15 cellular contexts compared by ENCODE assay signal in the genomic region with DNA sequence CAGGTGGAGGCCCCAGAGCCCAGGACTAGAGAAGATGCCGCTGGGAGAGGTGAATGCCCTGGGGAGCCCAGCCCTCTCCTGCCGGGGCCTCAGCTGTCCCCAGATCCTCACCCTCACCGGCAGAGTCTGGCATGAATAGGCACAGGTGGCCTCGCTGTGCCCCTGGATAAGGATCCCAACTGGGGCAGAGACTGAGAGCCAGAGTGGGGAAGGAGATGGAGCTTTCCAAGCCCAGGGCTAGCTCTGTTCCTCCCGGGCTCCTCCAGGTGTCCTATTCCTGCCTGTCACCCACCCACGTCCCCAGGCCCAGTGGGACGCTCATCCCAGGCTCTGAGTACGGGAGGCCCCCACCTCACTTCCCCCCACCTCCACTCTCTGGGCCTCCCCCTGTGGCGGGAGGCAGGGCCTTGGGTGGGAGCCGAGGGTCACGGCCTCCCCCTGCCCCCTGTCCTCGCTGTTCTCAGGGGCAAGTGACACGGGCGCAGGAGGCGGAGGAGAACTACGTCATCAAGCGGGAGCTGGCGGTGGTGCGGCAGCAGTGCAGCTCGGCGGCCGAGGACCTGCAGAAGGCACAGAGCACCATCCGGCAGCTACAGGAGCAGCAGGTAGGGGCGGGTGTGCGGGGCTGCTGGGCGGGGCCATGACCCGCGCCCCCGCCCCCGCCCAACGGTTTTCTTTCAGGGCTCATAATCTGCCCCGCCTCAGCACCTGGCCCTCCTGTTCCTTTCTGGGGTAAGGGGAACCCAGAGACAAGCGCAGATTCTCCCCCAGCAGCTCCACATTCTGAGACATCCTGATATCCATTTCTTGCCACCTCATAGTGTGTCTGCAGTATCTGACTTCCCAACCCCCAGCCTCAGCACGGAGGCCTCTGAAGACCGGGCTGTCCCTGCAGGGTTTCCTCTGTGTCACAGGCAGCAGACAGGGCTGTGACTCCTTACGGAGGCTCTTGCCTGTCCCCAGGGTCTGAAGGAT. TPM values are rescaled to one million over a fixed set of nuclear protein-coding genes. Genes with fewer than 3 reads are reported as not detected.
DNase-seq lines count a peak whose midpoint lies in the region; ATAC-seq, FAIRE-seq and TF ChIP-seq lines count a peak whose summit lies in the region.
"Had no signal": no experiment of that assay in that cellular context is flagged by ENCODE, and none has a peak within 500 bp of the region (broad histone marks: within the 10 kb centered on the region; RNA-seq: fewer than 3 reads in every experiment).

No MANE protein-coding gene starts in this region.

- H3K79me2 ChIP-seq in DOHH2 (ENCODE audit: control insufficient read depth, low read length) (no peaks in the 10 kb centered on the region), SK-N-SH (ENCODE audit: insufficient read depth) (no peaks in the 10 kb centered on the region)

- TF ChIP-seq RAD21 in SK-N-SH (IDR thresholded peaks at IDR 0.05; ENCODE audit: low read length), result no peak

- H2AK5ac ChIP-seq in mesenchymal stem cell (ENCODE audit: low read length, severe bottlenecking), result no peak overlapping the region

- no peak overlapping the region for H4K91ac ChIP-seq in mesenchymal stem cell (ENCODE audit: low read length)

- POLR2A ChIA-PET in SK-N-SH (lab: Yijun Ruan, JAX), result interaction anchor here (1.0 kb wide), 1 partner anchor 85 kb away, joined by 3 read pairs; a partner anchor contains a TSS

- no peak overlapping the region for H3K23ac ChIP-seq in mesenchymal stem cell (ENCODE audit: low read length in 2 of 2)

- H3K4me2 ChIP-seq in DOHH2 (ENCODE audit: low read length), result peak overlapping the region; percentile 48
- no peak overlapping the region for H3K4me2 ChIP-seq in mesenchymal stem cell (ENCODE audit: low read length, poor library complexity, severe bottlenecking)
- H3K4me2 ChIP-seq in SK-N-SH, result no peak overlapping the region

- H3K36me3 ChIP-seq in DOHH2 (ENCODE audit: control insufficient read depth, low read length) (no peaks in the 10 kb centered on the region), mesenchymal stem cell (ENCODE audit: control insufficient read depth in 1 of 2, insufficient read depth in 2 of 2, low read depth in 1 of 2, low read length in 2 of 2) (peaks cover 0 to 28% of the 10 kb centered on the region in 2 experiments), SK-N-SH (replicated peaks in 1 of 2; ENCODE audit: control insufficient read depth in 1 of 2, insufficient read depth in 2 of 2, low read length in 1 of 2) (no peaks in the 10 kb centered on the region), body of pancreas (replicated peaks in 1 of 2; ENCODE audit: insufficient read depth in 1 of 2, low read depth in 2 of 2) (no peaks in the 10 kb centered on the region)

- peaks cover 18% of the 10 kb centered on the region for H3K27me3 ChIP-seq in DOHH2 (ENCODE audit: control insufficient read depth, low read length)
- peaks cover 0 to 6% of the 10 kb centered on the region in 2 experiments for H3K27me3 ChIP-seq in mesenchymal stem cell (ENCODE audit: control insufficient read depth in 1 of 2, insufficient read depth in 1 of 2, low read length in 2 of 2)
- H3K27me3 ChIP-seq in SK-N-SH (ENCODE audit: insufficient read depth), result no peaks in the 10 kb centered on the region
- H3K27me3 ChIP-seq in body of pancreas, result no peaks in the 10 kb centered on the region

- 25% methylated on average over 36 of the region's 36 CpGs for WGBS in mesenchymal stem cell
- WGBS in SK-N-SH (ENCODE audit: low lambda C conversion rate), result 91% methylated on average over 18 of the region's 36 CpGs
- WGBS in body of pancreas, 2 donors, result 81 to 86% methylated on average over 7 to 31 of the region's 36 CpGs

- no peak overlapping the region for H3K27ac ChIP-seq in DOHH2 (ENCODE audit: low read depth, low read length)
- H3K27ac ChIP-seq in angular gyrus (ENCODE audit: low read depth, low read length), result peak overlapping the region; percentile 29
- H3K27ac ChIP-seq in mesenchymal stem cell (ENCODE audit: low read length, poor library complexity, severe bottlenecking), result no peak overlapping the region
- no peak overlapping the region for H3K27ac ChIP-seq in SK-N-SH (ENCODE audit: low read depth in 2 of 2, low read length in 1 of 2)
- H3K27ac ChIP-seq in body of pancreas, result no peak overlapping the region

- H2AFZ ChIP-seq in mesenchymal stem cell (ENCODE audit: low read depth, low read length) (no peak overlapping the region), SK-N-SH (ENCODE audit: low read depth) (no peak overlapping the region)

- no peak for TF ChIP-seq EP300 in SK-N-SH (IDR thresholded peaks at IDR 0.05; ENCODE audit: borderline replicate concordance in 1 of 2, low read depth in 1 of 2, low read length in 1 of 2)

- TF ChIP-seq POLR2A in GM12892 (IDR thresholded peaks at IDR 0.05; ENCODE audit: low read depth, low read length) (no peak), body of pancreas (IDR thresholded peaks at IDR 0.05) (no peak)

- no peaks in the 10 kb centered on the region for H3K79me1 ChIP-seq in mesenchymal stem cell (replicated peaks; ENCODE audit: low read length, poor library complexity, severe bottlenecking)

- H3K9ac ChIP-seq in mesenchymal stem cell (ENCODE audit: low read length) (no peak overlapping the region), SK-N-SH (no peak overlapping the region)

- peaks cover 18% of the 10 kb centered on the region for H3K4me1 ChIP-seq in DOHH2 (ENCODE audit: control insufficient read depth, low read length)
- peaks cover 17% of the 10 kb centered on the region for H3K4me1 ChIP-seq in mesenchymal stem cell (ENCODE audit: control insufficient read depth, insufficient read depth, low read depth, low read length)
- peaks cover 0 to 16% of the 10 kb centered on the region in 2 experiments; a peak in 1 of 4 replicates for H3K4me1 ChIP-seq in SK-N-SH (ENCODE audit: control insufficient read depth in 1 of 2, insufficient read depth in 2 of 2, low read depth in 1 of 2, low read length in 1 of 2)
- H3K4me1 ChIP-seq in body of pancreas, result peaks cover 21% of the 10 kb centered on the region

- H2BK5ac ChIP-seq in mesenchymal stem cell (ENCODE audit: low read depth, low read length, poor library complexity, severe bottlenecking), result no peak overlapping the region

- no peak overlapping the region for H2BK15ac ChIP-seq in mesenchymal stem cell (ENCODE audit: low read depth, poor library complexity, severe bottlenecking)

- DNase-seq in NCI-H1417 treated with DMSO at 0.1 percent for 48 hours (lab: John Stamatoyannopoulos, UW) (peak; percentile 49), mesenchymal stem cell (peak; percentile 22), GM12892 (ENCODE audit: insufficient read length) (no peak), SK-N-SH (no peak), body of pancreas (no peak), anterior cingulate cortex (lab: John Stamatoyannopoulos, UW) (no peak)
- DNase-seq: activated CD4-positive, alpha-beta T cell treated with anti-CD3 and anti-CD28 coated beads for 4 hours; activated naive CD4-positive, alpha-beta T cell treated with anti-CD3 and anti-CD28 coated beads, Interleukin-2, amount 50 U/mL, for 16 hours; CD4-positive, alpha-beta memory T cell; HCEC 1CT; KBM-7; occipital lobe had no signal

- no peak overlapping the region for H3K4ac ChIP-seq in mesenchymal stem cell (ENCODE audit: low read depth in 1 of 2, low read length in 2 of 2)

- H3K9me3 ChIP-seq in DOHH2 (ENCODE audit: control insufficient read depth, insufficient read depth, low read length) (no peaks in the 10 kb centered on the region), mesenchymal stem cell (ENCODE audit: control insufficient read depth, low read length) (no peaks in the 10 kb centered on the region), SK-N-SH (no peaks in the 10 kb centered on the region), body of pancreas (no peaks in the 10 kb centered on the region)

- no peak overlapping the region for H2BK120ac ChIP-seq in mesenchymal stem cell (ENCODE audit: low read depth, low read length)

- no peaks in the 10 kb centered on the region for H4K20me1 ChIP-seq in DOHH2 (ENCODE audit: control insufficient read depth, insufficient read depth, low read depth, low read length)
- H4K20me1 ChIP-seq in SK-N-SH (ENCODE audit: insufficient read depth), result no peaks in the 10 kb centered on the region

- H3K18ac ChIP-seq in mesenchymal stem cell (ENCODE audit: low read depth in 1 of 2, low read length in 2 of 2), result no peak overlapping the region

- H3K9me2 ChIP-seq in DOHH2 (replicated peaks; ENCODE audit: control insufficient read depth, low read length), result no peaks in the 10 kb centered on the region
- no peaks in the 10 kb centered on the region for H3K9me2 ChIP-seq in SK-N-SH

- no peaks in the 10 kb centered on the region for H3F3A ChIP-seq in DOHH2 (ENCODE audit: control insufficient read depth, insufficient read depth)
- no peaks in the 10 kb centered on the region for H3F3A ChIP-seq in SK-N-SH (replicated peaks; ENCODE audit: insufficient read depth)

- H3K14ac ChIP-seq in mesenchymal stem cell (ENCODE audit: low read length in 2 of 2), result no peak overlapping the region

- no peak overlapping the region for H4K8ac ChIP-seq in mesenchymal stem cell (ENCODE audit: low read length)

- FAIRE-seq in GM12892 (lab: Jason Lieb, UNC), result no peak

- H3K4me3 ChIP-seq in DOHH2 (ENCODE audit: low read length), result peak overlapping the region; percentile 27; the same call in 1 of the 2 replicates
- no peak overlapping the region for H3K4me3 ChIP-seq in mesenchymal stem cell (ENCODE audit: insufficient read depth in 1 of 2, low read depth in 1 of 2, low read length in 2 of 2)
- H3K4me3 ChIP-seq in SK-N-SH (ENCODE audit: low read depth in 2 of 2, low read length in 1 of 2), result no peak overlapping the region
- H3K4me3 ChIP-seq in body of pancreas, result no peak overlapping the region

- CTCF ChIA-PET in SK-N-SH (lab: Yijun Ruan, JAX), result interaction anchor here (0.7 to 1.8 kb wide), 4 partner anchors 9 to 86 kb away, joined by 3 to 5 read pairs (median 4); a partner anchor contains a TSS

- no peak for ATAC-seq in body of pancreas
- ATAC-seq: left lobe of liver had no signal

- no peak overlapping the region for H2BK12ac ChIP-seq in mesenchymal stem cell (ENCODE audit: low read length in 2 of 2)

- intact Hi-C loops in body of pancreas (cut with DNase I), result loop anchor here (10.0 kb wide), 1 partner anchor 47 kb away; a partner anchor contains a TSS

- TF ChIP-seq CTCF in DOHH2 (IDR thresholded peaks at IDR 0.05; ENCODE audit: low read depth, low read length, poor library complexity, severe bottlenecking) (no peak), SK-N-SH (IDR thresholded peaks at IDR 0.05) (no peak), body of pancreas (IDR thresholded peaks at IDR 0.05) (no peak)

RNA-seq across cellular contexts. Expression of a gene that starts 16.2 kb away (rescaled TPM):
- polyA plus RNA-seq in mesenchymal stem cell (2013, experiment 1 of 2), result 0.32 TPM
- polyA plus RNA-seq in mesenchymal stem cell (2013, experiment 2 of 2), result 0.25 TPM
- polyA plus RNA-seq in GM12892 (2012; ENCODE audit: missing spikeins), result not detected
- 0.10 and 0.18 TPM in 2 replicates for polyA plus RNA-seq in SK-N-SH (2012; rRNA removed)
- polyA plus RNA-seq in SK-N-SH (2012; cell fraction: cytosol; rRNA removed), result 0.23 and 0.29 TPM in 2 replicates
- 1.1 and 1.5 TPM in 2 replicates for polyA plus RNA-seq in SK-N-SH (2012; cell fraction: nucleus; rRNA removed)
- total RNA-seq in body of pancreas, result 10 to 100 TPM in 1 of 2 donors, 1 to 10 TPM in 1; 1.0 to 12.9 TPM

RNA-seq across cellular contexts. Expression of a gene that starts 28.0 kb away (rescaled TPM):
- polyA plus RNA-seq in mesenchymal stem cell (2013, experiment 1 of 2), result 13.3 TPM
- polyA plus RNA-seq in mesenchymal stem cell (2013, experiment 2 of 2), result 13.1 TPM
- polyA plus RNA-seq in GM12892 (2012; ENCODE audit: missing spikeins), result 7.0 TPM
- 8.5 and 9.7 TPM in 2 replicates for polyA plus RNA-seq in SK-N-SH (2012; rRNA removed)
- 4.9 and 8.5 TPM in 2 replicates for polyA plus RNA-seq in SK-N-SH (2012; cell fraction: cytosol; rRNA removed)
- 16.4 and 17.9 TPM in 2 replicates for polyA plus RNA-seq in SK-N-SH (2012; cell fraction: nucleus; rRNA removed)
- 10 to 100 TPM in 1 of 2 donors, 1 to 10 TPM in 1; 6.0 to 12.9 TPM for total RNA-seq in body of pancreas

RNA-seq across cellular contexts. Expression of a gene that starts 30.3 kb away (rescaled TPM):
- 3.7 TPM for polyA plus RNA-seq in mesenchymal stem cell (2013, experiment 1 of 2)
- 4.0 TPM for polyA plus RNA-seq in mesenchymal stem cell (2013, experiment 2 of 2)
- polyA plus RNA-seq in GM12892 (2012; ENCODE audit: missing spikeins), result not detected
- 0.02 and 0.23 TPM in 2 replicates for polyA plus RNA-seq in SK-N-SH (2012; rRNA removed)
- polyA plus RNA-seq in SK-N-SH (2012; cell fraction: cytosol; rRNA removed), result 0.03 and 0.16 TPM in 2 replicates
- 0.08 and 0.15 TPM in 2 replicates for polyA plus RNA-seq in SK-N-SH (2012; cell fraction: nucleus; rRNA removed)
- total RNA-seq in body of pancreas, result 1 to 10 TPM; 2.6 to 3.4 TPM
- total RNA-seq: CD4-positive, alpha-beta memory T cell; occipital lobe had no signal
- polyA plus RNA-seq: CD4-positive, alpha-beta memory T cell had no signal

RNA-seq across cellular contexts. Expression of a gene that starts 45.7 kb away (rescaled TPM):
- 19.1 TPM for polyA plus RNA-seq in mesenchymal stem cell (2013, experiment 1 of 2)
- 18.7 TPM for polyA plus RNA-seq in mesenchymal stem cell (2013, experiment 2 of 2)
- polyA plus RNA-seq in GM12892 (2012; ENCODE audit: missing spikeins), result 10.2 TPM
- 13.0 and 13.6 TPM in 2 replicates for polyA plus RNA-seq in SK-N-SH (2012; rRNA removed)
- polyA plus RNA-seq in SK-N-SH (2012; cell fraction: cytosol; rRNA removed), result 6.2 and 9.7 TPM in 2 replicates
- 49.6 and 65.3 TPM in 2 replicates for polyA plus RNA-seq in SK-N-SH (2012; cell fraction: nucleus; rRNA removed)
- 10 to 100 TPM in 1 of 2 donors, 1 to 10 TPM in 1; 8.0 to 34.9 TPM for total RNA-seq in body of pancreas

RNA-seq across cellular contexts. Expression of a gene that starts 56.6 kb away (rescaled TPM):
- 3.1 TPM for polyA plus RNA-seq in mesenchymal stem cell (2013, experiment 1 of 2)
- 2.7 TPM for polyA plus RNA-seq in mesenchymal stem cell (2013, experiment 2 of 2)
- polyA plus RNA-seq in GM12892 (2012; ENCODE audit: missing spikeins), result not detected
- polyA plus RNA-seq in SK-N-SH (2012; rRNA removed), result 0.78 and 0.87 TPM in 2 replicates
- polyA plus RNA-seq in SK-N-SH (2012; cell fraction: cytosol; rRNA removed), result 0.71 and 0.79 TPM in 2 replicates
- 2.3 and 5.0 TPM in 2 replicates for polyA plus RNA-seq in SK-N-SH (2012; cell fraction: nucleus; rRNA removed)
- 1 to 10 TPM in 1 of 2 donors, not detected in 1; 9.9 TPM for total RNA-seq in body of pancreas
- total RNA-seq: occipital lobe had no signal
- polyA plus RNA-seq: CD4-positive, alpha-beta memory T cell had no signal

Comparison
In these comparisons a context has a peak if more than half of its experiments do, and no peak if none do; other contexts are left out.
1. DNase-seq: peak in NCI-H1417 treated with DMSO at 0.1 percent for 48 hours (single experiment) and mesenchymal stem cell (single experiment); none in GM12892 (single experiment), SK-N-SH (single experiment), body of pancreas (0 of 4) and anterior cingulate cortex (0 of 58).